In the genomic region with DNA sequence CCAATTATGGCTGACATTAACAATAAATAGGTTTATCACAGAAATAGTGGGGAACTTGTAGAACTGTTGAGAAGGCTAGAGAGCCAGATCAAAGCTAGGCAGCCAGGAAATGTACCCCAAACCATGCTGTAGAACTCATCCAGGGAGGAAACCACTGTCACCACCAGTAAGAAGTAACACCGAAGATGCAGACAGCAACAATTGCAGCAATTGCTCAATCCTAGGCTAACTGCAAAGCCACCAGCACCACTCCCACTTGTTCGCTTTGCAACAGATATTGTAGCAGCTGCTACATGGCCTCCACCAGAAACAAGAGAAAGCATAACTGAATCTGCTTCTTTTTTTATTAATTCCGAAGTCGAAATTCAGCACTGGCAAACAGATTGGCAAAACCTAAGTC, we compare ENCODE assay signal across 9 cellular contexts. TPM values are rescaled to one million over a fixed set of nuclear protein-coding genes. Genes with fewer than 3 reads are reported as not detected.
A peak's percentile ranks its signal among the peaks of the same experiment; 100 is the strongest.
DNase-seq lines count a peak whose midpoint lies in the region; ATAC-seq lines count a peak whose summit lies in the region.
"Not testable (repeated sequence)": the region's sequence is repeated elsewhere in the genome, so short reads cannot be mapped to it uniquely, and the experiment has no call there.
"Had no signal": no experiment of that assay in that cellular context is flagged by ENCODE, and none has a peak within 500 bp of the region (broad histone marks: within the 10 kb centered on the region; RNA-seq: fewer than 3 reads in every experiment).

No MANE protein-coding gene starts in this region.

- CTCF ChIA-PET in activated CD4-positive, alpha-beta T cell treated with anti-CD3 and anti-CD28 coated beads, Interleukin-2, amount 10 ng/mL, durations not matched to agents 7 days and 5 days (lab: Charles Lee): not testable (repeated sequence)

- not testable (repeated sequence) for H3K4me3 Mint-ChIP-seq in activated CD4-positive, alpha-beta T cell treated with anti-CD3 and anti-CD28 coated beads, Interleukin-2, amount 10 ng/mL, durations not matched to agents 7 days and 5 days
- peak overlapping the region; percentile 47 for H3K4me3 Mint-ChIP-seq in natural killer cell treated with Interleukin-12 subunit alpha and Interleukin-12 subunit beta and Interleukin-15 and Interleukin-18, amount 100 ng/mL, for 72 hours

- not testable (repeated sequence) for H3K4me1 Mint-ChIP-seq in activated CD4-positive, alpha-beta T cell treated with anti-CD3 and anti-CD28 coated beads, Interleukin-2, amount 10 ng/mL, durations not matched to agents 7 days and 5 days; natural killer cell treated with Interleukin-12 subunit alpha and Interleukin-12 subunit beta and Interleukin-15 and Interleukin-18, amount 100 ng/mL, for 72 hours (ENCODE audit: low read depth in 2 of 2)

- H3K36me3 Mint-ChIP-seq in activated CD4-positive, alpha-beta T cell treated with anti-CD3 and anti-CD28 coated beads, Interleukin-2, amount 10 ng/mL, durations not matched to agents 7 days and 5 days (ENCODE audit: low read depth); natural killer cell treated with Interleukin-12 subunit alpha and Interleukin-12 subunit beta and Interleukin-15 and Interleukin-18, amount 100 ng/mL, for 72 hours: not testable (repeated sequence)

- H3K27me3 Mint-ChIP-seq in activated CD4-positive, alpha-beta T cell treated with anti-CD3 and anti-CD28 coated beads, Interleukin-2, amount 10 ng/mL, durations not matched to agents 7 days and 5 days; natural killer cell treated with Interleukin-12 subunit alpha and Interleukin-12 subunit beta and Interleukin-15 and Interleukin-18, amount 100 ng/mL, for 72 hours: not testable (repeated sequence)

- not testable (repeated sequence) for H3K9me3 Mint-ChIP-seq in activated CD4-positive, alpha-beta T cell treated with anti-CD3 and anti-CD28 coated beads, Interleukin-2, amount 10 ng/mL, durations not matched to agents 7 days and 5 days; natural killer cell treated with Interleukin-12 subunit alpha and Interleukin-12 subunit beta and Interleukin-15 and Interleukin-18, amount 100 ng/mL, for 72 hours

- not testable (repeated sequence) for ATAC-seq in natural killer cell treated with Interleukin-12 subunit alpha and Interleukin-12 subunit beta and Interleukin-15 and Interleukin-18, amount 100 ng/mL, for 72 hours

- DNase-seq in T follicular helper cell (ENCODE audit: low read depth): peak; percentile 6
- DNase-seq in activated CD4-positive, alpha-beta T cell treated with anti-CD3 and anti-CD28 coated beads, Interleukin-2, amount 10 ng/mL, durations not matched to agents 7 days and 5 days: peak; percentile 68
- DNase-seq in activated T-cell treated with anti-CD3 and anti-CD28 coated beads for 24 hours (ENCODE audit: low read depth): peak; percentile 7
- DNase-seq in activated T-helper 9 cell treated with anti-CD3 and anti-CD28 coated beads, Interleukin-2, amount 50 U/mL, for 16 hours (ENCODE audit: low read depth): peak; percentile 1
- DNase-seq in central memory CD4-positive, alpha-beta T cell: peak; percentile 66
- peak; percentile 77 for DNase-seq in natural killer cell treated with Interleukin-12 subunit alpha and Interleukin-12 subunit beta and Interleukin-15 and Interleukin-18, amount 100 ng/mL, for 72 hours (ENCODE audit: low spot score)
- DNase-seq in stimulated activated CD8-positive, alpha-beta memory T cell treated with anti-CD3 and anti-CD28 coated beads, Interleukin-2, amount 100 ng/mL, for 1 hour (ENCODE audit: low read depth in 2 of 2): peak; percentile 0 to 5

- peak overlapping the region; percentile 50 for H3K27ac Mint-ChIP-seq in activated CD4-positive, alpha-beta T cell treated with anti-CD3 and anti-CD28 coated beads, Interleukin-2, amount 10 ng/mL, durations not matched to agents 7 days and 5 days
- not testable (repeated sequence) for H3K27ac Mint-ChIP-seq in natural killer cell treated with Interleukin-12 subunit alpha and Interleukin-12 subunit beta and Interleukin-15 and Interleukin-18, amount 100 ng/mL, for 72 hours

- POLR2A ChIA-PET in activated CD4-positive, alpha-beta T cell treated with anti-CD3 and anti-CD28 coated beads, Interleukin-2, amount 10 ng/mL, durations not matched to agents 7 days and 5 days (lab: Charles Lee): not testable (repeated sequence)

RNA-seq across cellular contexts. Expression of gene PPIAL4G, which starts 2.0 kb away (rescaled TPM):
- 1 to 10 TPM in 1 of 2 experiments, under 1 TPM in 1; 0.84 to 1.1 TPM for total RNA-seq in activated CD4-positive, alpha-beta T cell treated with anti-CD3 and anti-CD28 coated beads, Interleukin-2, amount 10 ng/mL, durations not matched to agents 7 days and 5 days
- total RNA-seq in natural killer cell treated with Interleukin-12 subunit alpha and Interleukin-12 subunit beta and Interleukin-15 and Interleukin-18, amount 100 ng/mL, for 72 hours: under 1 TPM; 0.24 to 0.36 TPM
- total RNA-seq: H1, LHCN-M2 had no signal

Comparison
In these comparisons a context has a peak if more than half of its experiments do, and no peak if none do; other contexts are left out.
1. DNase-seq: peak in every context shown above with its lines; median percentile 77 in natural killer cell treated with Interleukin-12 subunit alpha and Interleukin-12 subunit beta and Interleukin-15 and Interleukin-18, amount 100 ng/mL, for 72 hours; 68 in activated CD4-positive, alpha-beta T cell treated with anti-CD3 and anti-CD28 coated beads, Interleukin-2, amount 10 ng/mL, durations not matched to agents 7 days and 5 days; 66 in central memory CD4-positive, alpha-beta T cell; 7 in activated T-cell treated with anti-CD3 and anti-CD28 coated beads for 24 hours; 6 in T follicular helper cell; 2 in stimulated activated CD8-positive, alpha-beta memory T cell treated with anti-CD3 and anti-CD28 coated beads, Interleukin-2, amount 100 ng/mL, for 1 hour; 1 in activated T-helper 9 cell treated with anti-CD3 and anti-CD28 coated beads, Interleukin-2, amount 50 U/mL, for 16 hours.